In the genomic region with DNA sequence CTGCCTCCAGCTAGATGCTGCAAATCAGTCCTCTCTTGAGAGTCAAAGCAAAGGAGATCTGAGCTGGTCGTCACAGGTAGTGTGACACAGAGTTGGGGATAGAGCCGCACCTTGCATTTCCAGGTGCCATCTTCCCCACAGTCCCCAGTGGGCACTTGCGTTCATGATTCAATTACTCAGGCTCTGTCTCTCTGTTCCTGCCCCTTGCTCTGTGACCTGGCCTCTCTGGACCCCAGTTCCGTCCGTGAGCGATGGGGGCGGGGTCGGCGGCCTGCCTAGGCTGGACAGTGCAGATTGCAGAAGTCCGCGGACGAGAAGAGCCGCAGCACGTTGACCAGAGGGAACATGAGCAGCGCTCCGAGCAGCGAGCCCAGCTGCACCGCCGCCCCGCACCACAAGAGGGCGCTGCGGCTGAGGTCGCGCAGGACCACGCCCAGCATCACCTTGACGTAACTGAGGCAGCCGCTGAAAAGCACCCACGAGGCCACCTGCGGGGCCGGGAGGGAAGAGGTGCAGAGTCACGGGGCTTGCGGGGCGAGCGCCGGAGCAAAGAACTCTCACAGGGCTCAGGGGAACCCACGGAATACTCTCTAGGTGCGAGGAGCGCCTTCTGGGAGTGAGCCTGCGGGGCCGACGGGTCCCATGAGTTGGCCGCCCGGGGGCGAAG, we compare ENCODE assay signal across 8 cellular contexts. TPM values are rescaled to one million over a fixed set of nuclear protein-coding genes. Genes with fewer than 3 reads are reported as not detected.
DNase-seq lines count a peak whose midpoint lies in the region; ATAC-seq and TF ChIP-seq lines count a peak whose summit lies in the region.

No MANE protein-coding gene starts in this region.

- ATAC-seq in left lobe of liver, result peak; percentile 59
- ATAC-seq in upper lobe of left lung (ENCODE audit: low FRiP score in 2 of 2), result peak; percentile 34 to 59
- ATAC-seq in GM19467 (IDR thresholded peaks at IDR 0.05; ENCODE audit: unreplicated experiment), result no peak
- no peak for ATAC-seq in GM19455 (IDR thresholded peaks at IDR 0.05; ENCODE audit: unreplicated experiment)

- no peaks in the 10 kb centered on the region for H3K79me2 ChIP-seq in MM.1S (ENCODE audit: low read length)

- 0 out of 2 replicates have a peak overlapping the region, but pooled peaks have one; percentile 19 for H2AFZ ChIP-seq in MM.1S (ENCODE audit: low read length)

- H3F3A ChIP-seq in MM.1S (ENCODE audit: insufficient read depth, low read length), result no peaks in the 10 kb centered on the region

- TF ChIP-seq CTCF in MM.1S (IDR thresholded peaks at IDR 0.05; ENCODE audit: low read length) (peak; percentile 81), adrenal gland (IDR thresholded peaks at IDR 0.05) (peak; percentile 31 to 63 (median 41)), upper lobe of left lung (IDR thresholded peaks at IDR 0.05) (peak; percentile 53 to 84 (median 75))

- H3K4me1 ChIP-seq in MM.1S (ENCODE audit: low read length) (0 out of 2 replicates have a peak, but pooled peaks cover 2% of the 10 kb centered on the region), adrenal gland (replicated peaks in 1 of 2) (no peaks in the 10 kb centered on the region), upper lobe of left lung (peaks cover 0 to 7% (median 0%) of the 10 kb centered on the region in 4 donors)

- H3K9ac ChIP-seq in MM.1S (ENCODE audit: low read length), result no peak overlapping the region

- no peaks in the 10 kb centered on the region for H3K9me3 ChIP-seq in MM.1S (replicated peaks; ENCODE audit: insufficient read depth, low read length)
- H3K9me3 ChIP-seq in adrenal gland (replicated peaks in 1 of 3), result no peaks in the 10 kb centered on the region
- H3K9me3 ChIP-seq in upper lobe of left lung, result no peaks in the 10 kb centered on the region

- TF ChIP-seq POLR2A in adrenal gland (IDR thresholded peaks at IDR 0.05), result no peak
- TF ChIP-seq POLR2A in upper lobe of left lung (IDR thresholded peaks at IDR 0.05), result no peak

- WGBS in adrenal gland, 4 donors, result 33 to 65% (median 39%) methylated on average over 18 to 44 of the region's 44 CpGs
- WGBS in upper lobe of left lung, 2 donors, result 53 to 63% methylated on average over 19 to 42 of the region's 44 CpGs

- no peak for TF ChIP-seq EP300 in upper lobe of left lung (IDR thresholded peaks at IDR 0.05)

- H4K20me1 ChIP-seq in MM.1S (ENCODE audit: insufficient read depth, low read length), result no peaks in the 10 kb centered on the region

- H3K27ac ChIP-seq in MM.1S (ENCODE audit: low read length), result no peak overlapping the region
- no peak overlapping the region for H3K27ac ChIP-seq in adrenal gland
- H3K27ac ChIP-seq in upper lobe of left lung, result no peak overlapping the region

- H3K27me3 ChIP-seq in MM.1S (replicated peaks; ENCODE audit: insufficient read depth, low read length) (peaks cover 23% of the 10 kb centered on the region), adrenal gland (peaks cover 18% of the 10 kb centered on the region), upper lobe of left lung (no peaks in the 10 kb centered on the region)

- peak overlapping the region; percentile 19; the same call in 1 of the 2 replicates for H3K4me2 ChIP-seq in MM.1S (ENCODE audit: low read depth, low read length)

- H3K36me3 ChIP-seq in MM.1S (replicated peaks; ENCODE audit: insufficient read depth, low read length) (no peaks in the 10 kb centered on the region), adrenal gland (replicated peaks in 1 of 2) (no peaks in the 10 kb centered on the region), upper lobe of left lung (no peaks in the 10 kb centered on the region)

- H3K4me3 ChIP-seq in MM.1S (ENCODE audit: low read length) (no peak overlapping the region), adrenal gland (no peak overlapping the region), upper lobe of left lung (no peak overlapping the region)

- no peaks in the 10 kb centered on the region for H3K9me2 ChIP-seq in MM.1S (replicated peaks; ENCODE audit: insufficient read depth, low read length)

- intact Hi-C loops in adrenal gland (cut with DNase I), result no loop called here

- DNase-seq in COLO668 (lab: John Stamatoyannopoulos, UW; ENCODE audit: unreplicated experiment) (peak; percentile 14), MM.1S (peak; percentile 51), adrenal gland (peak in 2 of 7 donors; percentile 24 to 25), left lobe of liver (ENCODE audit: low spot score) (no peak), upper lobe of left lung (peak; percentile 33 to 91), OCI-M2 (lab: John Stamatoyannopoulos, UW; ENCODE audit: unreplicated experiment) (no peak)

RNA-seq across cellular contexts. Expression of gene SLC52A3, which starts 7.4 kb away (rescaled TPM):
- total RNA-seq in adrenal gland (1 to 10 TPM in 1 of 8 donors, under 1 TPM in 6, not detected in 1; 0.15 to 1.2 (median 0.27) TPM), left lobe of liver (0.18 TPM), upper lobe of left lung (1 to 10 TPM in 5 of 6 donors, under 1 TPM in 1; 0.89 to 3.5 (median 3.1) TPM)
- under 1 TPM; 0.05 to 0.88 (median 0.16) TPM for polyA plus RNA-seq in adrenal gland

Comparison
In these comparisons a context has a peak if more than half of its experiments do, and no peak if none do; other contexts are left out.
1. DNase-seq: peak in COLO668 (single experiment), MM.1S (single experiment) and upper lobe of left lung (2 of 2); none in left lobe of liver (single experiment) and OCI-M2 (single experiment).
2. ATAC-seq: peak in left lobe of liver (single experiment) and upper lobe of left lung (2 of 2); none in GM19467 (single experiment) and GM19455 (single experiment).
3. Peak in every context shown above with its lines, with median percentiles within 50 percentile points of each other: CTCF ChIP-seq.